In the genomic region with DNA sequence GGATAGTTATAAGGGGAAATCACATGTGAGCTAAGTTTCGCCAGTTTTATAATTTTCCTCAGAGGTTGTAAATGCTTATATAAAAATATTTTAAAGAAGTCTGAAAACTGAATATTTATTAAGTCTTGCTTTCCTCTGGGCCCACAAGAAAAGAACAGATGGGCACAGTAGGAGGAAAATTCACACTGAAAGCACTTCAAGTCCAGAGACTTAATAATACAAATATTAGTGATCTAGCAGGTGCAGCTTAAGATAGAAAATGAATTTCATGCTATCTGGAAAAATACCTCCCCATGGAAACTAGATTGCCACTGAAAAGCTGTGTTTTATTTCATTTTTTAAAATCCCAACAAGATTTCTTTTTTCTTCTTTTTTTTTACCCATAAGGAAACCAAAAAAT, we compare ENCODE assay signal across 22 cellular contexts.
"Had no signal": no experiment of that assay in that cellular context is flagged by ENCODE, and none has a peak within 500 bp of the region (broad histone marks: within the 10 kb centered on the region; RNA-seq: fewer than 3 reads in every experiment).

No MANE protein-coding gene starts in this region.

- ATAC-seq: foreskin keratinocyte; gastroesophageal sphincter; heart left ventricle; left lung; lower lobe of right lung; mucosa of descending colon; naive thymus-derived CD8-positive, alpha-beta T cell had no signal

- H3K27ac ChIP-seq: coronary artery, esophagus muscularis mucosa, foreskin keratinocyte, gastroesophageal sphincter, heart left ventricle, hepatocyte, left lung, lower lobe of right lung had no signal

- H3K27me3 ChIP-seq: dorsolateral prefrontal cortex, esophagus muscularis mucosa, foreskin keratinocyte, gastroesophageal sphincter, heart left ventricle, hepatocyte, left lung had no signal

- H2AFZ ChIP-seq: hepatocyte had no signal

- H3K79me2 ChIP-seq: hepatocyte had no signal

- H3K4me2 ChIP-seq: hepatocyte had no signal

- H3K4me3 ChIP-seq: coronary artery, dorsolateral prefrontal cortex, esophagus muscularis mucosa, gastroesophageal sphincter, heart left ventricle, hepatocyte, left lung, lower lobe of right lung, mucosa of descending colon had no signal

- DNase-seq: dermis blood vessel endothelial cell; dorsolateral prefrontal cortex; effector CD4-positive, alpha-beta T cell; effector memory CD4-positive, alpha-beta T cell; foreskin keratinocyte; heart left ventricle; hypothalamus; immature natural killer cell; islet precursor cell; kidney; kidney glomerular epithelial cell; left lung; left ventricle myocardium superior; lower lobe of right lung; mesenchymal stem cell; mucosa of descending colon; naive B cell; naive thymus-derived CD8-positive, alpha-beta T cell had no signal

- H3K9me3 ChIP-seq: esophagus muscularis mucosa, gastroesophageal sphincter, heart left ventricle, left lung, lower lobe of right lung, mucosa of descending colon had no signal

- H3K4me1 ChIP-seq: esophagus muscularis mucosa, foreskin keratinocyte, gastroesophageal sphincter, left lung, lower lobe of right lung had no signal
